8 cellular contexts compared by ENCODE assay signal in genomic region chr2:218567797-218568189, GRCh38. TPM values are rescaled to one million over a fixed set of nuclear protein-coding genes. Genes with fewer than 3 reads are reported as not detected.
DNase-seq lines count a peak whose midpoint lies in the region; ATAC-seq and FAIRE-seq lines count a peak whose summit lies in the region.

No MANE protein-coding gene starts in this region.

- no peaks in the 10 kb centered on the region for H3K27me3 Mint-ChIP-seq in IgD-negative memory B cell
- H3K27me3 Mint-ChIP-seq in activated naive CD4-positive, alpha-beta T cell treated with anti-CD3 and anti-CD28 coated beads, Interleukin-2, amount 50 U/mL, for 24 hours = no peaks in the 10 kb centered on the region

- ATAC-seq in GM21619 (IDR thresholded peaks at IDR 0.05; ENCODE audit: unreplicated experiment) = peak; percentile 36

- no peaks in the 10 kb centered on the region for H3K36me3 Mint-ChIP-seq in IgD-negative memory B cell
- peaks cover 8% of the 10 kb centered on the region for H3K36me3 Mint-ChIP-seq in activated naive CD4-positive, alpha-beta T cell treated with anti-CD3 and anti-CD28 coated beads, Interleukin-2, amount 50 U/mL, for 24 hours

- peak overlapping the region; percentile 89 for H3K4me3 ChIP-seq in iPS-11a (ENCODE audit: low read depth, low read length)

- H3K4me3 Mint-ChIP-seq in IgD-negative memory B cell = peak overlapping the region; percentile 88 to 98 (median 96)
- peak overlapping the region; percentile 96 for H3K4me3 Mint-ChIP-seq in activated naive CD4-positive, alpha-beta T cell treated with anti-CD3 and anti-CD28 coated beads, Interleukin-2, amount 50 U/mL, for 24 hours

- no peak for FAIRE-seq in GM19239 (lab: Jason Lieb, UNC)

- peak overlapping the region; percentile 99 to 100 (median 99) for H3K27ac Mint-ChIP-seq in IgD-negative memory B cell
- peak overlapping the region; percentile 99 for H3K27ac Mint-ChIP-seq in activated naive CD4-positive, alpha-beta T cell treated with anti-CD3 and anti-CD28 coated beads, Interleukin-2, amount 50 U/mL, for 24 hours

- DNase-seq in NCI-H1092 (lab: John Stamatoyannopoulos, UW) = peak; percentile 59
- no peak for DNase-seq in NCI-H1092 treated with DMSO at 0.1 percent for 48 hours (lab: John Stamatoyannopoulos, UW)
- DNase-seq in stimulated activated CD8-positive, alpha-beta memory T cell treated with anti-CD3 and anti-CD28 coated beads, Interleukin-7, amount 100 ng/mL, for 1 hour (ENCODE audit: low read depth in 2 of 2) = peak; percentile 37 to 42
- no peak for DNase-seq in GM19239 (ENCODE audit: insufficient read length, low spot score)

- H3K9me3 Mint-ChIP-seq in IgD-negative memory B cell = no peaks in the 10 kb centered on the region
- no peaks in the 10 kb centered on the region for H3K9me3 Mint-ChIP-seq in activated naive CD4-positive, alpha-beta T cell treated with anti-CD3 and anti-CD28 coated beads, Interleukin-2, amount 50 U/mL, for 24 hours

- peaks cover 33 to 45% (median 43%) of the 10 kb centered on the region in 3 donors for H3K4me1 Mint-ChIP-seq in IgD-negative memory B cell
- peaks cover 61% of the 10 kb centered on the region for H3K4me1 Mint-ChIP-seq in activated naive CD4-positive, alpha-beta T cell treated with anti-CD3 and anti-CD28 coated beads, Interleukin-2, amount 50 U/mL, for 24 hours

RNA-seq across cellular contexts. Expression of gene USP37, which starts 0.4 kb away (rescaled TPM):
- 9.8 TPM for polyA plus RNA-seq in IgD-negative memory B cell

RNA-seq across cellular contexts. Expression of gene CNOT9, which starts 0.8 kb away (rescaled TPM):
- 16.7 TPM for polyA plus RNA-seq in IgD-negative memory B cell

RNA-seq across cellular contexts. Expression of gene PLCD4, which starts 39.9 kb away (rescaled TPM):
- 0.40 TPM for polyA plus RNA-seq in IgD-negative memory B cell

Comparison
In these comparisons a context has a peak if more than half of its experiments do, and no peak if none do; other contexts are left out.
1. DNase-seq: peak in NCI-H1092 (single experiment) and stimulated activated CD8-positive, alpha-beta memory T cell treated with anti-CD3 and anti-CD28 coated beads, Interleukin-7, amount 100 ng/mL, for 1 hour (2 of 2); none in NCI-H1092 treated with DMSO at 0.1 percent for 48 hours (single experiment) and GM19239 (single experiment).